In the genomic region with DNA sequence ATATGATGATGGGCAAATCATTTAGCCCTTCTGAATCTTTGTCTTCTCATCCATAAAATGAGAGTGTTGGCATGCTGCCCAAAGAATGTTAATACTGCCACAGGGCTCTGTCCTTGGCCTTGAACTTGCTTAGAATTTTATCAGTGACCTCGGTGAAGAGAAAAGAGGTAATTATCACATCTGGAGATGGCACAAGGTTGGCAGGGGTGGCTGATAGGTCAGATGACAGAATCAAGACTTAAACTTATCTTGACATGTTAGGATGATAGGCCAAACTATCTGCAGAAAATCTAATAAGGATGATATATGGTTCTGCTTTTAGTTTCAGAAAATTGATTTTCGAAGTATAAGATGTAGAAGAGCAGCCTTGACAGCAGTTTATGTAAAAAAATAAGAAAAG, we compare ENCODE assay signal across 20 cellular contexts.
A peak's percentile ranks its signal among the peaks of the same experiment; 100 is the strongest.
DNase-seq lines count a peak whose midpoint lies in the region; ATAC-seq, FAIRE-seq and TF ChIP-seq lines count a peak whose summit lies in the region.
"Had no signal": no experiment of that assay in that cellular context is flagged by ENCODE, and none has a peak within 500 bp of the region (broad histone marks: within the 10 kb centered on the region; RNA-seq: fewer than 3 reads in every experiment).

No MANE protein-coding gene starts in this region.

- H3K79me2 ChIP-seq in HepG2 (ENCODE audit: insufficient read depth, low read length), result no peaks in the 10 kb centered on the region

- no peak for TF ChIP-seq EP300 in HepG2 (IDR thresholded peaks at IDR 0.05; ENCODE audit: low read depth in 2 of 2, low read length in 2 of 2)
- no peak for TF ChIP-seq EP300 in HepG2 (CRISPR knock-in tag; IDR thresholded peaks at IDR 0.05; ENCODE audit: borderline replicate concordance)

- peaks cover 32% of the 10 kb centered on the region for H3K4me1 ChIP-seq in HepG2 (ENCODE audit: insufficient read depth, low read length)
- H3K4me1 ChIP-seq in right lobe of liver, result peaks cover 0 to 25% (median 7%) of the 10 kb centered on the region in 4 donors
- H3K4me1 ChIP-seq in upper lobe of right lung, result no peaks in the 10 kb centered on the region
- H3K4me1 ChIP-seq: HAP-1 had no signal

- no peak for TF ChIP-seq CTCF in HepG2 (CRISPR knock-in tag; IDR thresholded peaks at IDR 0.05)
- TF ChIP-seq CTCF in right lobe of liver (IDR thresholded peaks at IDR 0.05), result no peak
- TF ChIP-seq CTCF in upper lobe of right lung (IDR thresholded peaks at IDR 0.05), result no peak

- TF ChIP-seq RAD21 in HepG2 (CRISPR knock-in tag; IDR thresholded peaks at IDR 0.05), result no peak

- in situ Hi-C loops in HepG2 (cut with HindIII; ENCODE audit: extremely low pct_ligation_motif_present, low pct_unique_long_range_greater_than_20kb), result no loop called here

- intact Hi-C loops in HepG2 (cut with micrococcal nuclease; ENCODE audit: unreplicated experiment), result no loop called here
- intact Hi-C loops in right lobe of liver (cut with DNase I), result no loop called here
- intact Hi-C loops in upper lobe of right lung (cut with DNase I), result no loop called here

- no peak for FAIRE-seq in HepG2 (lab: Jason Lieb, UNC)
- FAIRE-seq: A204.1, D721Med, G401.6, GM12892, H54 had no signal

- CTCF ChIA-PET in HepG2 (lab: Yijun Ruan, JAX; ENCODE audit: low intra/inter-chr PET ratio, low total read pairs), result no interaction called here

- WGBS in HepG2 (ENCODE audit: low lambda C conversion rate), result 18% methylated on average over 2 of the region's 2 CpGs
- WGBS in right lobe of liver (ENCODE audit: insufficient coverage, low coverage, low lambda C conversion rate, missing lambda C conversion rate), result 52% methylated on average over 2 of the region's 2 CpGs

- no peaks in the 10 kb centered on the region for H3K27me3 ChIP-seq in HepG2 (ENCODE audit: control insufficient read depth in 1 of 2, insufficient read depth in 2 of 2, low read length in 2 of 2)
- H3K27me3 ChIP-seq in right lobe of liver, result no peaks in the 10 kb centered on the region
- H3K27me3 ChIP-seq in upper lobe of right lung, result no peaks in the 10 kb centered on the region
- H3K27me3 ChIP-seq: BLaER1 treated with 17β-estradiol and CSF1 and Interleukin-3, amounts not matched to agents 10 nM and 100 nM had no signal

- H4K20me1 ChIP-seq in HepG2 (ENCODE audit: insufficient read depth, low read length), result no peaks in the 10 kb centered on the region
- H4K20me1 ChIP-seq: BLaER1 treated with 17β-estradiol and CSF1 and Interleukin-3, amounts not matched to agents 10 nM and 100 nM had no signal

- H3K36me3 ChIP-seq in HepG2 (replicated peaks in 1 of 2; ENCODE audit: control insufficient read depth in 1 of 2, insufficient read depth in 2 of 2, low read length in 2 of 2), result no peaks in the 10 kb centered on the region
- no peaks in the 10 kb centered on the region for H3K36me3 ChIP-seq in right lobe of liver
- H3K36me3 ChIP-seq in upper lobe of right lung, result no peaks in the 10 kb centered on the region
- H3K36me3 ChIP-seq: HAP-1 had no signal

- H3K9ac ChIP-seq in HepG2 (ENCODE audit: insufficient read depth, low read depth, low read length), result no peak overlapping the region
- H3K9ac ChIP-seq: BLaER1 treated with 17β-estradiol and CSF1 and Interleukin-3, amounts not matched to agents 10 nM and 100 nM had no signal

- no TSS peak for BruUV-seq in HepG2 (replicated peaks; lab: Mats Ljungman, UMichigan)

- H3K9me3 ChIP-seq in HepG2 (ENCODE audit: low read length), result peaks cover 11% of the 10 kb centered on the region
- no peaks in the 10 kb centered on the region for H3K9me3 ChIP-seq in right lobe of liver
- H3K9me3 ChIP-seq in upper lobe of right lung, result no peaks in the 10 kb centered on the region
- H3K9me3 ChIP-seq: HAP-1 had no signal

- peak; percentile 15 for DNase-seq in DMS 273 (lab: John Stamatoyannopoulos, UW; ENCODE audit: unreplicated experiment)
- no peak for DNase-seq in DMS 273 treated with DMSO at 0.1 percent for 48 hours (lab: John Stamatoyannopoulos, UW)
- no peak for DNase-seq in HepG2 (ENCODE audit: low spot score)
- DNase-seq in right lobe of liver, result no peak
- DNase-seq in astrocyte of the hippocampus (ENCODE audit: low read depth, low spot score), result peak; percentile 5
- no peak for DNase-seq in NCI-H2029 treated with DMSO at 0.1 percent for 48 hours (lab: John Stamatoyannopoulos, UW)
- DNase-seq in upper lobe of right lung, result no peak
- DNase-seq: CD4-positive, alpha-beta T cell; CD8-positive, alpha-beta memory T cell; DMS153; DND-41; GOT3 had no signal

- H3K27ac ChIP-seq in HepG2 (ENCODE audit: extremely low read length, insufficient read depth, low read length) (no peak overlapping the region), right lobe of liver (no peak overlapping the region), upper lobe of right lung (no peak overlapping the region)
- H3K27ac ChIP-seq: 22Rv1; BLaER1 treated with 17β-estradiol and CSF1 and Interleukin-3, amounts not matched to agents 10 nM and 100 nM had no signal

- no peak overlapping the region for H3K4me3 ChIP-seq in HepG2 (replicated peaks in 1 of 3; ENCODE audit: insufficient read depth in 1 of 3, low read depth in 2 of 3, low read length in 3 of 3)
- no peak overlapping the region for H3K4me3 ChIP-seq in right lobe of liver
- no peak overlapping the region for H3K4me3 ChIP-seq in upper lobe of right lung
- H3K4me3 ChIP-seq: BLaER1 treated with 17β-estradiol and CSF1 and Interleukin-3, amounts not matched to agents 10 nM and 100 nM; HAP-1 had no signal

- no peak for TF ChIP-seq POLR2A in HepG2 (IDR thresholded peaks at IDR 0.05; ENCODE audit: insufficient read depth in 1 of 2, low read depth in 2 of 2, low read length in 2 of 2)
- TF ChIP-seq POLR2A in right lobe of liver (IDR thresholded peaks at IDR 0.05), result no peak

- H2AFZ ChIP-seq in HepG2 (ENCODE audit: low read length), result no peak overlapping the region

- POLR2A ChIA-PET in HepG2 (lab: Yijun Ruan, JAX), result no interaction called here

- no peak overlapping the region for H3K4me2 ChIP-seq in HepG2 (ENCODE audit: low read depth, low read length)
- H3K4me2 ChIP-seq: BLaER1 treated with 17β-estradiol and CSF1 and Interleukin-3, amounts not matched to agents 10 nM and 100 nM had no signal

- ATAC-seq in HepG2, result no peak
- ATAC-seq in right lobe of liver, result no peak
- ATAC-seq in upper lobe of right lung, result no peak

TF ChIP-seq in HepG2, 621 proteins besides CTCF, POLR2A, EP300 and RAD21:
- TF ChIP-seq MLLT10 (CRISPR knock-in tag; IDR thresholded peaks at IDR 0.05) (no peak), ZNF672 (CRISPR knock-in tag; IDR thresholded peaks at IDR 0.05) (no peak), POLR2AphosphoS5 (IDR thresholded peaks at IDR 0.05; ENCODE audit: low read depth, low read length) (no peak), RARA (CRISPR knock-in tag; IDR thresholded peaks at IDR 0.05) (0 out of 2 replicates have a peak, but pooled peaks have one; percentile 23), ZNF749 (CRISPR knock-in tag; IDR thresholded peaks at IDR 0.05; ENCODE audit: borderline replicate concordance) (no peak), ZNF292 (CRISPR knock-in tag; IDR thresholded peaks at IDR 0.05; ENCODE audit: borderline replicate concordance, low read depth) (no peak), CEBPG (CRISPR knock-in tag; IDR thresholded peaks at IDR 0.05) (no peak), CCAR2 (optimal IDR thresholded peaks at IDR 0.05; ENCODE audit: low read depth, low read length) (no peak)

Comparison
In these comparisons a context has a peak if more than half of its experiments do, and no peak if none do; other contexts are left out.
1. DNase-seq: peak in DMS 273 (single experiment) and astrocyte of the hippocampus (single experiment); none in DMS 273 treated with DMSO at 0.1 percent for 48 hours (single experiment), HepG2 (single experiment), right lobe of liver (0 of 3), NCI-H2029 treated with DMSO at 0.1 percent for 48 hours (single experiment) and upper lobe of right lung (single experiment).